Comparison of ENCODE assay signal across 15 cellular contexts in the genomic region with DNA sequence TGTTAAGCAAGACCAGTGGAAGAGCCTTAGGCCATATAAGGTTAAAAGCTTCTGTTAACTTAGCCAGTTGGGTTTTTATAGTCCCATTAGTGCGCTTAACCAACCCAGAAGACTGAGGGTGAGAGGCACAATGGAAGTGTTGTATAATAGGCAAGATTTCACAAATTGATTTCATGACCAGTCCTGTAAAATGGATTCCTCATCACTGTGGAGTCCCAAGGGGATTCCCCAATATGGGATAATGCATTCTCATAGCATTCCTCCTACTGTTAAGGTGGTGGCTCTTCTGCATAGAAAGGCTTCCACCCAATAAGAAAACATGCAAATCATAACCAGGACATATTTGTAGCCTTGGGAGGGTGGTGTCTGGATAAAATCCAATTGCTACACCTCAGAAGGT. TPM values are rescaled to one million over a fixed set of nuclear protein-coding genes. Genes with fewer than 3 reads are reported as not detected.
"Had no signal": no experiment of that assay in that cellular context is flagged by ENCODE, and none has a peak within 500 bp of the region (broad histone marks: within the 10 kb centered on the region; RNA-seq: fewer than 3 reads in every experiment).

No MANE protein-coding gene starts in this region.

- H3K36me3 ChIP-seq: esophagus muscularis mucosa, left lung, sigmoid colon had no signal

- H3K9me3 ChIP-seq: esophagus muscularis mucosa, left lung, sigmoid colon had no signal

- H3K4me3 ChIP-seq: esophagus muscularis mucosa, left lung, sigmoid colon had no signal

- H3K27ac ChIP-seq: esophagus muscularis mucosa, left lung, sigmoid colon had no signal

- DNase-seq: activated CD4-positive, alpha-beta T cell treated with anti-CD3 and anti-CD28 coated beads, Interleukin-2, amount 50 U/mL, for 48 hours; activated gamma-delta T cell; activated T-cell treated with anti-CD3 and anti-CD28 coated beads, Interleukin-2, amount 50 U/mL, for 4 hours; amygdala; cerebellar nuclear complex; dermis blood vessel endothelial cell; left lung; occipital lobe; sigmoid colon; stimulated activated CD4-positive, alpha-beta T cell treated with anti-CD3 and anti-CD28 coated beads, Interleukin-2, amount 100 ng/mL, for 24 hours; stimulated activated naive CD4-positive, alpha-beta T cell treated with Interleukin-2 at 50 U/mL for 16 hours; T-helper 17 cell had no signal

- H3K27me3 ChIP-seq: sigmoid colon had no signal

- H3K4me1 ChIP-seq: esophagus muscularis mucosa, left lung, sigmoid colon had no signal

- ATAC-seq: activated CD4-positive, CD25-positive, alpha-beta regulatory T cell treated with anti-CD3 and anti-CD28 coated beads, Interleukin-2, amount 50 U/mL, for 24 hours; activated T-cell treated with anti-CD3 and anti-CD28 coated beads, Interleukin-2, amount 50 U/mL, for 4 hours; left lung; T-helper 17 cell had no signal

RNA-seq across cellular contexts. Expression of a gene that starts 22.1 kb away (rescaled TPM):
- total RNA-seq: activated T-cell treated with anti-CD3 and anti-CD28 coated beads, Interleukin-2, amount 50 U/mL, for 4 hours; esophagus muscularis mucosa; occipital lobe; pulmonary artery endothelial cell; sigmoid colon had no signal
